In genomic region chr3:32237670-32238026, GRCh38 we compare ENCODE assay signal across 8 cellular contexts. TPM values are rescaled to one million over a fixed set of nuclear protein-coding genes. Genes with fewer than 3 reads are reported as not detected.
A peak's percentile ranks its signal among the peaks of the same experiment; 100 is the strongest.
DNase-seq lines count a peak whose midpoint lies in the region.

No MANE protein-coding gene starts in this region.

- H3K27me3 Mint-ChIP-seq in activated naive CD8-positive, alpha-beta T cell = no peaks in the 10 kb centered on the region

- peak overlapping the region; percentile 80 for H3K4me3 ChIP-seq in HUES48 (ENCODE audit: low read depth, low read length)
- H3K4me3 ChIP-seq in iPS-18c (ENCODE audit: insufficient read depth, low read depth, low read length) = peak overlapping the region; percentile 80
- peak overlapping the region; percentile 70 to 74 (median 72) for H3K4me3 ChIP-seq in skeletal muscle tissue (ENCODE audit: low read length in 3 of 3)

- H3K9me3 ChIP-seq in HUES48 (ENCODE audit: control insufficient read depth, insufficient read depth, low read length) = peaks cover 6% of the 10 kb centered on the region; the same call in 1 of the 2 replicates
- no peaks in the 10 kb centered on the region for H3K9me3 ChIP-seq in iPS-18c (ENCODE audit: control insufficient read depth, insufficient read depth, low read length)
- H3K9me3 ChIP-seq in skeletal muscle tissue (ENCODE audit: control insufficient read depth in 3 of 3, low read length in 3 of 3) = no peaks in the 10 kb centered on the region

- no peak overlapping the region for H3K27ac Mint-ChIP-seq in activated naive CD8-positive, alpha-beta T cell

- peaks cover 2% of the 10 kb centered on the region for H3K36me3 Mint-ChIP-seq in activated naive CD8-positive, alpha-beta T cell

- H3K36me3 ChIP-seq in HUES48 (ENCODE audit: control insufficient read depth, insufficient read depth, low read length) (no peaks in the 10 kb centered on the region), skeletal muscle tissue (ENCODE audit: control insufficient read depth in 3 of 3, insufficient read depth in 3 of 3, low read length in 3 of 3) (no peaks in the 10 kb centered on the region)

- no peak overlapping the region for H3K27ac ChIP-seq in HUES48 (ENCODE audit: low read depth, low read length)
- H3K27ac ChIP-seq in skeletal muscle tissue (ENCODE audit: low read depth, low read length) = no peak overlapping the region

- H3K27me3 ChIP-seq in HUES48 (ENCODE audit: control insufficient read depth, insufficient read depth, low read length) (peaks cover 35% of the 10 kb centered on the region), skeletal muscle tissue (ENCODE audit: control insufficient read depth in 3 of 3, insufficient read depth in 3 of 3, low read length in 3 of 3) (peaks cover 0 to 19% (median 19%) of the 10 kb centered on the region in 3 donors)

- H3K4me1 Mint-ChIP-seq in activated naive CD8-positive, alpha-beta T cell (ENCODE audit: low read depth) = peaks cover 37% of the 10 kb centered on the region

- DNase-seq in NCI-H2227 (lab: John Stamatoyannopoulos, UW; ENCODE audit: unreplicated experiment) (no peak), hippocampal formation (lab: John Stamatoyannopoulos, UW) (no peak), NCI-H446 (lab: John Stamatoyannopoulos, UW) (no peak), 8988T (no peak)

- H3K4me1 ChIP-seq in HUES48 (ENCODE audit: control insufficient read depth, insufficient read depth, low read length) (peaks cover 19% of the 10 kb centered on the region), skeletal muscle tissue (ENCODE audit: control insufficient read depth in 3 of 3, insufficient read depth in 3 of 3, low read length in 3 of 3) (peaks cover 6 to 15% (median 10%) of the 10 kb centered on the region in 3 donors)

- peak overlapping the region; percentile 76 for H3K4me3 Mint-ChIP-seq in activated naive CD8-positive, alpha-beta T cell

- H3K9me3 Mint-ChIP-seq in activated naive CD8-positive, alpha-beta T cell (ENCODE audit: low read depth) = no peaks in the 10 kb centered on the region

- no peak overlapping the region for H3K9ac ChIP-seq in HUES48 (ENCODE audit: low read depth, low read length)
- H3K9ac ChIP-seq in skeletal muscle tissue (ENCODE audit: low read depth in 1 of 3, low read length in 3 of 3) = peak overlapping the region in 2 of 3 donors; percentile 17 to 73

RNA-seq across cellular contexts. Expression of gene CMTM8, which starts 0.8 kb away (rescaled TPM):
- total RNA-seq in skeletal muscle tissue = not detected
